10 cellular contexts compared by ENCODE assay signal in the genomic region with DNA sequence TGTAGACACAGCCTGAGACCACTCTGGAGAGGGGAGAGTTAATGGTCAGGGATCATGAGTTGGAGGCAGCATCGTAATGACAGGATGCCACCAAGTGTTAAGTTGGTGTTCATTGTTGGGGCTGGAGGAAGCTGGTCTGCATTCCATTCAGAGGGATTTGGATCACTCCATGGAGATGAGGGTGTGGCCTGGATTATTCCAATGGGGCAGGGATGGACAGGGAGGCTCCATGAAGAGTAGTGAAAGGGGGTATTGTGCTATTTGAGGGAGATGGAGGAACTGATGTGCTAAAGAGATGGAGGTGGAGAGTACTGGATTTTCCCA. TPM values are rescaled to one million over a fixed set of nuclear protein-coding genes. Genes with fewer than 3 reads are reported as not detected.
DNase-seq lines count a peak whose midpoint lies in the region; ATAC-seq and TF ChIP-seq lines count a peak whose summit lies in the region.
"Had no signal": no experiment of that assay in that cellular context is flagged by ENCODE, and none has a peak within 500 bp of the region (broad histone marks: within the 10 kb centered on the region; RNA-seq: fewer than 3 reads in every experiment).

No MANE protein-coding gene starts in this region.

- no peak for TF ChIP-seq CTCF in fibroblast of the aortic adventitia (IDR thresholded peaks at IDR 0.05; ENCODE audit: insufficient read depth, low read length)

- DNase-seq in T-helper 2 cell treated with Interferon-gamma antibody and Interleukin-4, amounts not matched to agents 5 μg/mL and 100 μg/mL, for 36 hours (ENCODE audit: low spot score): no peak
- DNase-seq in T-helper 2 cell (no peak), RPMI7951 (ENCODE audit: low read depth) (peak; percentile 72), fibroblast of the aortic adventitia (ENCODE audit: low read depth) (peak; percentile 76), sciatic nerve (ENCODE audit: low spot score) (no peak), OCI-M1 (lab: John Stamatoyannopoulos, UW) (no peak), NCI-H2029 (lab: John Stamatoyannopoulos, UW) (no peak)
- no peak for DNase-seq in effector CD8-positive, alpha-beta T cell (lab: John Stamatoyannopoulos, UW)
- DNase-seq: activated CD4-positive, alpha-beta T cell treated with anti-CD3 and anti-CD28 coated beads for 36 hours; NCI-H187 treated with DMSO at 0.1 percent for 48 hours had no signal

- no peak overlapping the region for H3K4me3 Mint-ChIP-seq in T-helper 2 cell treated with Interferon-gamma antibody and Interleukin-4, amounts not matched to agents 5 μg/mL and 100 μg/mL, for 36 hours
- H3K4me3 Mint-ChIP-seq: activated CD4-positive, alpha-beta T cell treated with anti-CD3 and anti-CD28 coated beads for 36 hours had no signal

- peaks cover 36% of the 10 kb centered on the region for H3K36me3 Mint-ChIP-seq in T-helper 2 cell treated with Interferon-gamma antibody and Interleukin-4, amounts not matched to agents 5 μg/mL and 100 μg/mL, for 36 hours (ENCODE audit: low read depth)

- peak; percentile 79 for ATAC-seq in sciatic nerve

- intact Hi-C loops in sciatic nerve (cut with DNase I): no loop called here

- no peaks in the 10 kb centered on the region for H3K9me3 Mint-ChIP-seq in T-helper 2 cell treated with Interferon-gamma antibody and Interleukin-4, amounts not matched to agents 5 μg/mL and 100 μg/mL, for 36 hours

- H3K4me1 Mint-ChIP-seq in T-helper 2 cell treated with Interferon-gamma antibody and Interleukin-4, amounts not matched to agents 5 μg/mL and 100 μg/mL, for 36 hours (ENCODE audit: low read depth): peaks cover 4% of the 10 kb centered on the region
- H3K4me1 Mint-ChIP-seq: activated CD4-positive, alpha-beta T cell treated with anti-CD3 and anti-CD28 coated beads for 36 hours had no signal

- no peak overlapping the region for H3K4me3 ChIP-seq in fibroblast of the aortic adventitia (ENCODE audit: low read depth, low read length)

- no peaks in the 10 kb centered on the region for H3K27me3 Mint-ChIP-seq in T-helper 2 cell treated with Interferon-gamma antibody and Interleukin-4, amounts not matched to agents 5 μg/mL and 100 μg/mL, for 36 hours (ENCODE audit: low read depth)
- H3K27me3 Mint-ChIP-seq: activated CD4-positive, alpha-beta T cell treated with anti-CD3 and anti-CD28 coated beads for 36 hours had no signal

- H3K27ac Mint-ChIP-seq in T-helper 2 cell treated with Interferon-gamma antibody and Interleukin-4, amounts not matched to agents 5 μg/mL and 100 μg/mL, for 36 hours: peak overlapping the region; percentile 66
- H3K27ac Mint-ChIP-seq: activated CD4-positive, alpha-beta T cell treated with anti-CD3 and anti-CD28 coated beads for 36 hours had no signal

RNA-seq across cellular contexts. Expression of gene SAPCD1, which starts 1.1 kb away (rescaled TPM):
- 0.72 and 2.7 TPM in 2 replicates for total RNA-seq in RPMI7951 (2014; rRNA removed; shearing (Covaris generic))
- total RNA-seq in fibroblast of the aortic adventitia (ENCODE audit: low replicate concordance): 0.90 and 6.2 TPM in 2 replicates
- total RNA-seq in sciatic nerve: 4.9 TPM

RNA-seq across cellular contexts. Expression of gene VWA7, which starts 13.5 kb away (rescaled TPM):
- 0.10 and 0.36 TPM in 2 replicates for total RNA-seq in RPMI7951 (2014; rRNA removed; shearing (Covaris generic))
- 0.36 and 0.90 TPM in 2 replicates for total RNA-seq in fibroblast of the aortic adventitia (ENCODE audit: low replicate concordance)
- total RNA-seq in sciatic nerve: 0.94 TPM

RNA-seq across cellular contexts. Expression of gene MSH5, which starts 23.8 kb away (rescaled TPM):
- total RNA-seq in RPMI7951 (2014; rRNA removed; shearing (Covaris generic)): 14.1 and 17.8 TPM in 2 replicates
- total RNA-seq in fibroblast of the aortic adventitia (ENCODE audit: low replicate concordance): 3.1 and 23.0 TPM in 2 replicates
- total RNA-seq in sciatic nerve: 21.2 TPM

RNA-seq across cellular contexts. Expression of gene CLIC1, which starts 27.2 kb away (rescaled TPM):
- total RNA-seq in RPMI7951 (2014; rRNA removed; shearing (Covaris generic)): 1,387 and 1,552 TPM in 2 replicates
- total RNA-seq in fibroblast of the aortic adventitia (ENCODE audit: low replicate concordance) (174 and 576 TPM in 2 replicates), sciatic nerve (239 TPM)

RNA-seq across cellular contexts. Expression of gene VARS1, which starts 32.0 kb away (rescaled TPM):
- total RNA-seq in RPMI7951 (2014; rRNA removed; shearing (Covaris generic)): 26.4 and 33.6 TPM in 2 replicates
- total RNA-seq in fibroblast of the aortic adventitia (ENCODE audit: low replicate concordance) (19.6 and 68.8 TPM in 2 replicates), sciatic nerve (42.3 TPM)

Comparison
In these comparisons a context has a peak if more than half of its experiments do, and no peak if none do; other contexts are left out.
1. DNase-seq: peak in RPMI7951 (single experiment) and fibroblast of the aortic adventitia (single experiment); none in T-helper 2 cell treated with Interferon-gamma antibody and Interleukin-4, amounts not matched to agents 5 μg/mL and 100 μg/mL, for 36 hours (single experiment), T-helper 2 cell (0 of 5), sciatic nerve (single experiment), OCI-M1 (single experiment), NCI-H2029 (single experiment) and effector CD8-positive, alpha-beta T cell (single experiment).